In genomic region chr19:50435627-50436026, GRCh38 we compare ENCODE assay signal across 27 cellular contexts. TPM values are rescaled to one million over a fixed set of nuclear protein-coding genes. Genes with fewer than 3 reads are reported as not detected.
DNase-seq lines count a peak whose midpoint lies in the region; ATAC-seq, FAIRE-seq and TF ChIP-seq lines count a peak whose summit lies in the region.
"Had no signal": no experiment of that assay in that cellular context is flagged by ENCODE, and none has a peak within 500 bp of the region (broad histone marks: within the 10 kb centered on the region; RNA-seq: fewer than 3 reads in every experiment).

No MANE protein-coding gene starts in this region.

- no peak overlapping the region for H3K18ac ChIP-seq in H1 (ENCODE audit: extremely low read depth, low read length)

- H3F3A ChIP-seq in DOHH2 (ENCODE audit: control insufficient read depth, insufficient read depth), result peaks cover 26% of the 10 kb centered on the region

- POLR2A ChIA-PET in H1 (lab: Charles Lee; ENCODE audit: partially characterized antibody), result interaction anchor here (0.7 to 1.4 kb wide), 2 partner anchors 17 to 19 kb away, joined by 4 read pairs; partner anchors contain the start of gene SPIB

- H2BK5ac ChIP-seq in H1 (ENCODE audit: low read depth, low read length), result no peak overlapping the region

- H2BK120ac ChIP-seq in H1 (replicated peaks; ENCODE audit: low read depth, low read length), result no peak overlapping the region

- no peak overlapping the region for H2AFZ ChIP-seq in H1 (ENCODE audit: low read length)

- peaks cover 7% of the 10 kb centered on the region; the same call in 1 of the 2 replicates for H3K23me2 ChIP-seq in H1 (ENCODE audit: low read depth, low read length)

- H4K5ac ChIP-seq in H1 (ENCODE audit: insufficient read length, low read depth, low read length), result no peak overlapping the region

- no peak overlapping the region for H4K8ac ChIP-seq in H1 (ENCODE audit: extremely low read depth, insufficient read depth, low read length)

- no peak overlapping the region for H3K9ac ChIP-seq in H1 (replicated peaks in 1 of 4; ENCODE audit: extremely low read depth in 1 of 4, low read depth in 3 of 4, low read length in 3 of 4)

- no peak overlapping the region for H2AK5ac ChIP-seq in H1 (ENCODE audit: low read depth, low read length)

- H3K4me2 ChIP-seq in DOHH2 (ENCODE audit: low read length) (peak overlapping the region; percentile 84; the same call in 1 of the 2 replicates), H1 (ENCODE audit: insufficient read depth in 1 of 2, low read depth in 2 of 2, low read length in 2 of 2) (no peak overlapping the region)
- H3K4me2 ChIP-seq: A549 had no signal

- H3K9me2 ChIP-seq in DOHH2 (replicated peaks; ENCODE audit: control insufficient read depth, low read length), result no peaks in the 10 kb centered on the region

- no peak for TF ChIP-seq EP300 in H1 (IDR thresholded peaks at IDR 0.05; ENCODE audit: borderline replicate concordance in 1 of 2, low read depth in 2 of 2, low read length in 2 of 2)

- no peak overlapping the region for H4K91ac ChIP-seq in H1 (replicated peaks; ENCODE audit: insufficient read length, low read length)

- no peak overlapping the region for H3K14ac ChIP-seq in H1 (ENCODE audit: insufficient read length)

- intact Hi-C loops in psoas muscle (cut with DNase I), result no loop called here

- no peak overlapping the region for H3K56ac ChIP-seq in H1 (replicated peaks; ENCODE audit: insufficient read length, low read depth, low read length)

- no peak for TF ChIP-seq CTCF in DOHH2 (IDR thresholded peaks at IDR 0.05; ENCODE audit: low read depth, low read length, poor library complexity, severe bottlenecking)
- TF ChIP-seq CTCF in H1 (IDR thresholded peaks at IDR 0.05; ENCODE audit: control extremely low read depth in 1 of 3, insufficient read depth in 1 of 3, low read depth in 1 of 3, low read length in 3 of 3), result no peak
- no peak for TF ChIP-seq CTCF in psoas muscle (IDR thresholded peaks at IDR 0.05)

- CTCF ChIA-PET in H1 (lab: Charles Lee; ENCODE audit: partially characterized antibody), result interaction anchor here (0.6 to 1.4 kb wide), 6 partner anchors 8 to 153 kb away, joined by 3 to 11 read pairs (median 3); no protein-coding TSS in a partner anchor

- no peak overlapping the region for H2BK20ac ChIP-seq in H1 (ENCODE audit: low read length)

- H3K79me2 ChIP-seq in DOHH2 (ENCODE audit: control insufficient read depth, low read length), result peaks cover 12% of the 10 kb centered on the region
- H3K79me2 ChIP-seq in H1 (ENCODE audit: control insufficient read depth in 1 of 2, insufficient read depth in 2 of 2, low read length in 2 of 2), result no peaks in the 10 kb centered on the region

- H2BK15ac ChIP-seq in H1 (ENCODE audit: low read length), result 0 out of 2 replicates have a peak overlapping the region, but pooled peaks have one; percentile 61

- H3K27ac ChIP-seq in DOHH2 (ENCODE audit: low read depth, low read length), result no peak overlapping the region; the same call in 1 of the 2 replicates
- H3K27ac ChIP-seq in H1 (ENCODE audit: low read depth, low read length), result no peak overlapping the region
- H3K27ac ChIP-seq in psoas muscle, result peak overlapping the region; percentile 50
- H3K27ac ChIP-seq: A549, HL-60, SJSA1 had no signal

- H2BK12ac ChIP-seq in H1 (ENCODE audit: low read depth, low read length), result no peak overlapping the region

- H3K27me3 ChIP-seq in DOHH2 (ENCODE audit: control insufficient read depth, low read length), result no peaks in the 10 kb centered on the region
- H3K27me3 ChIP-seq in H1 (replicated peaks in 1 of 4; ENCODE audit: control insufficient read depth in 3 of 4, extremely low read depth in 1 of 4, insufficient read depth in 3 of 4, low read length in 3 of 4), result peaks cover 0 to 4% (median 3%) of the 10 kb centered on the region in 4 experiments; a peak in 4 of 7 replicates
- peaks cover 0 to 11% (median 0%) of the 10 kb centered on the region in 3 donors for H3K27me3 ChIP-seq in psoas muscle (ENCODE audit: insufficient read depth in 3 of 3, low read length in 2 of 3)

- no peak for TF ChIP-seq RAD21 in H1 (IDR thresholded peaks at IDR 0.05 in 1 of 2, conservative IDR thresholded peaks at IDR 0.05 in 1 of 2; ENCODE audit: low read depth in 2 of 2, low read length in 2 of 2)

- no peak for ATAC-seq in psoas muscle
- no peak for ATAC-seq in HG02885 (IDR thresholded peaks at IDR 0.05; ENCODE audit: poor library complexity, unreplicated experiment)
- no peak for ATAC-seq in GM18873 (IDR thresholded peaks at IDR 0.05; ENCODE audit: low FRiP score, unreplicated experiment)
- ATAC-seq: A549, HCT116 had no signal

- no peak for FAIRE-seq in H1 (lab: Jason Lieb, UNC)
- FAIRE-seq: A549 had no signal

- H3K4me3 ChIP-seq in DOHH2 (ENCODE audit: low read length), result no peak overlapping the region
- H3K4me3 ChIP-seq in H1 (ENCODE audit: extremely low read depth in 1 of 4, insufficient read depth in 2 of 4, low read depth in 3 of 4, low read length in 4 of 4), result no peak overlapping the region
- peak overlapping the region; percentile 51 for H3K4me3 ChIP-seq in psoas muscle
- H3K4me3 ChIP-seq: A549, SJSA1 had no signal

- H3K36me3 ChIP-seq in DOHH2 (ENCODE audit: control insufficient read depth, low read length), result peaks cover 36% of the 10 kb centered on the region
- H3K36me3 ChIP-seq in H1 (ENCODE audit: control insufficient read depth in 2 of 4, insufficient read depth in 4 of 4, low read length in 3 of 4), result no peaks in the 10 kb centered on the region
- H3K36me3 ChIP-seq in psoas muscle (ENCODE audit: insufficient read depth in 1 of 2, low read depth in 1 of 2), result peaks cover 0 to 37% of the 10 kb centered on the region in 2 donors
- H3K36me3 ChIP-seq: SJSA1 had no signal

- H3K4me1 ChIP-seq in DOHH2 (ENCODE audit: control insufficient read depth, low read length), result peaks cover 50% of the 10 kb centered on the region
- H3K4me1 ChIP-seq in H1 (replicated peaks in 1 of 4; ENCODE audit: control insufficient read depth in 3 of 4, insufficient read depth in 4 of 4, low read length in 3 of 4), result peaks cover 2 to 13% (median 9%) of the 10 kb centered on the region in 4 experiments
- peaks cover 12% of the 10 kb centered on the region for H3K4me1 ChIP-seq in psoas muscle

- H3K4ac ChIP-seq in H1 (replicated peaks; ENCODE audit: insufficient read length, low read depth, low read length), result no peak overlapping the region

- no peak overlapping the region for H3K23ac ChIP-seq in H1 (ENCODE audit: insufficient read length)

- 96% methylated on average over 10 of the region's 12 CpGs; no CpG with 5 or more reads in 1 of the 2 experiments for WGBS in H1 (ENCODE audit: extremely low coverage in 1 of 2, insufficient coverage in 1 of 2, insufficient read length in 1 of 2, insufficient replicate concordance in 2 of 2, low coverage in 1 of 2, low lambda C conversion rate in 2 of 2, missing lambda C conversion rate in 1 of 2), 2 experiments
- 66 to 78% (median 66%) methylated on average over 12 of the region's 12 CpGs for WGBS in psoas muscle, 3 donors

- no peaks in the 10 kb centered on the region for H3K9me3 ChIP-seq in DOHH2 (ENCODE audit: control insufficient read depth, insufficient read depth, low read length)
- H3K9me3 ChIP-seq in H1 (ENCODE audit: insufficient read depth in 2 of 2, low read depth in 1 of 2, low read length in 1 of 2), result no peaks in the 10 kb centered on the region
- H3K9me3 ChIP-seq in psoas muscle, result no peaks in the 10 kb centered on the region
- H3K9me3 ChIP-seq: A549, SJSA1 had no signal

- TF ChIP-seq POLR2A in H1 (IDR thresholded peaks at IDR 0.05; ENCODE audit: control extremely low read depth in 1 of 2, low read depth in 2 of 2, low read length in 2 of 2), result no peak

- no peaks in the 10 kb centered on the region for H4K20me1 ChIP-seq in DOHH2 (ENCODE audit: control insufficient read depth, insufficient read depth, low read depth, low read length)
- no peaks in the 10 kb centered on the region for H4K20me1 ChIP-seq in H1 (replicated peaks in 1 of 2; ENCODE audit: control insufficient read depth in 1 of 2, insufficient read depth in 2 of 2, low read length in 2 of 2)

- no peaks in the 10 kb centered on the region for H3K79me1 ChIP-seq in H1 (ENCODE audit: low read depth, low read length)

- DNase-seq in H1 (ENCODE audit: low read depth in 1 of 2, low spot score in 2 of 2) (no peak), psoas muscle (no peak), NCI-H774 (lab: John Stamatoyannopoulos, UW) (no peak), NCI-H524 treated with DMSO at 0.1 percent for 48 hours (lab: John Stamatoyannopoulos, UW) (no peak)
- DNase-seq: AML-193, DMS153, GOT3, Kasumi-1, NCI-H1105, NCI-H1436 treated with DMSO at 0.1 percent for 48 hours, NCI-H187 treated with DMSO at 0.1 percent for 48 hours, NCI-H2171 treated with DMSO at 0.1 percent for 48 hours, NCI-H446, NCI-H526, Right ventricle myocardium superior, RPMI8226 had no signal

RNA-seq across cellular contexts. Expression of gene MYBPC2, which starts 2.9 kb away (rescaled TPM):
- 3.1 and 4.1 TPM in 2 replicates for total RNA-seq in H1 (2021; fragmentation: NEBNext Ultra II Directional; extraction: Animal tissue kit (Norgen Biotek cat#: 25700))
- polyA plus RNA-seq in H1 (2011; rRNA removed) (1.8 and 2.7 TPM in 2 replicates), psoas muscle (1,000 to 10,000 TPM in 1 of 3 donors, 100 to 1,000 TPM in 1, 10 to 100 TPM in 1; 65.8 to 1,123 (median 804) TPM)
- 3.3 TPM for polyA plus RNA-seq in H1 (2011; cell fraction: cytosol; rRNA removed)
- 8.8 TPM for polyA plus RNA-seq in H1 (2011; cell fraction: nucleus; rRNA removed)
- 1.9 to 7.3 TPM (median 5.3 TPM) in 4 replicates for polyA plus RNA-seq in H1 (2012, experiment 1 of 2)
- polyA plus RNA-seq in H1 (2012, experiment 2 of 2), result 1.5 TPM
- 2.8 TPM for polyA plus RNA-seq in H1 (2013, experiment 1 of 2)
- 3.1 TPM for polyA plus RNA-seq in H1 (2013, experiment 2 of 2)
- polyA minus RNA-seq in H1 (2011; rRNA and poly(A)+ RNA removed), result 2.0 and 2.5 TPM in 2 replicates
- polyA minus RNA-seq in H1 (2011; cell fraction: cytosol; rRNA and poly(A)+ RNA removed), result 1.3 TPM
- 2.8 TPM for polyA minus RNA-seq in H1 (2011; cell fraction: nucleus; rRNA and poly(A)+ RNA removed)
- 1,000 to 10,000 TPM in 3 of 4 donors, 100 to 1,000 TPM in 1; 699 to 1,898 (median 1,482) TPM for total RNA-seq in psoas muscle
- total RNA-seq: Daoy, G401, M059J, Right ventricle myocardium superior, SJSA1 had no signal
- polyA plus RNA-seq: CD14-positive monocyte had no signal

RNA-seq across cellular contexts. Expression of gene SPIB, which starts 16.9 kb away (rescaled TPM):
- 9.6 and 11.1 TPM in 2 replicates for total RNA-seq in H1 (2021; fragmentation: NEBNext Ultra II Directional; extraction: Animal tissue kit (Norgen Biotek cat#: 25700))
- polyA plus RNA-seq in H1 (2011; rRNA removed) (11.8 and 17.4 TPM in 2 replicates), psoas muscle (under 1 TPM in 2 of 3 donors, not detected in 1; 0.05 to 0.07 TPM)
- 6.7 TPM for polyA plus RNA-seq in H1 (2011; cell fraction: cytosol; rRNA removed)
- 11.2 TPM for polyA plus RNA-seq in H1 (2011; cell fraction: nucleus; rRNA removed)
- polyA plus RNA-seq in H1 (2012, experiment 1 of 2), result 6.5 to 13.3 TPM (median 10.4 TPM) in 4 replicates
- polyA plus RNA-seq in H1 (2012, experiment 2 of 2), result 7.3 TPM
- 13.0 TPM for polyA plus RNA-seq in H1 (2013, experiment 1 of 2)
- polyA plus RNA-seq in H1 (2013, experiment 2 of 2), result 14.7 TPM
- 3.5 and 5.2 TPM in 2 replicates for polyA minus RNA-seq in H1 (2011; rRNA and poly(A)+ RNA removed)
- polyA minus RNA-seq in H1 (2011; cell fraction: cytosol; rRNA and poly(A)+ RNA removed), result 3.7 TPM
- 2.6 TPM for polyA minus RNA-seq in H1 (2011; cell fraction: nucleus; rRNA and poly(A)+ RNA removed)
- under 1 TPM in 3 of 4 donors, not detected in 1; 0.11 to 0.44 (median 0.25) TPM for total RNA-seq in psoas muscle
- total RNA-seq: Daoy, M059J, Right ventricle myocardium superior, SJSA1 had no signal

RNA-seq across cellular contexts. Expression of gene EMC10, which starts 40.7 kb away (rescaled TPM):
- total RNA-seq in H1 (2021; fragmentation: NEBNext Ultra II Directional; extraction: Animal tissue kit (Norgen Biotek cat#: 25700)), result 103 and 105 TPM in 2 replicates
- polyA plus RNA-seq in H1 (2011; rRNA removed), result 77.6 and 107 TPM in 2 replicates
- 75.9 TPM for polyA plus RNA-seq in H1 (2011; cell fraction: cytosol; rRNA removed)
- polyA plus RNA-seq in H1 (2011; cell fraction: nucleus; rRNA removed), result 70.6 TPM
- polyA plus RNA-seq in H1 (2012, experiment 1 of 2), result 56.1 to 88.6 TPM (median 80.3 TPM) in 4 replicates
- 93.7 TPM for polyA plus RNA-seq in H1 (2012, experiment 2 of 2)
- 103 TPM for polyA plus RNA-seq in H1 (2013, experiment 1 of 2)
- polyA plus RNA-seq in H1 (2013, experiment 2 of 2), result 124 TPM
- polyA minus RNA-seq in H1 (2011; rRNA and poly(A)+ RNA removed), result 12.5 and 15.9 TPM in 2 replicates
- 45.6 TPM for polyA minus RNA-seq in H1 (2011; cell fraction: cytosol; rRNA and poly(A)+ RNA removed)
- polyA minus RNA-seq in H1 (2011; cell fraction: nucleus; rRNA and poly(A)+ RNA removed), result 21.1 TPM
- total RNA-seq in psoas muscle, result 10 to 100 TPM; 32.6 to 47.5 (median 43.3) TPM
- polyA plus RNA-seq in psoas muscle, result 10 to 100 TPM; 33.1 to 37.6 (median 34.2) TPM

RNA-seq across cellular contexts. Expression of gene GARIN5A, which starts 41.0 kb away (rescaled TPM):
- total RNA-seq in H1 (2021; fragmentation: NEBNext Ultra II Directional; extraction: Animal tissue kit (Norgen Biotek cat#: 25700)), result 8.1 and 9.1 TPM in 2 replicates
- polyA plus RNA-seq in H1 (2011; rRNA removed), result 18.5 and 31.5 TPM in 2 replicates
- 17.2 TPM for polyA plus RNA-seq in H1 (2011; cell fraction: cytosol; rRNA removed)
- polyA plus RNA-seq in H1 (2011; cell fraction: nucleus; rRNA removed), result 18.7 TPM
- 6.0 to 10.7 TPM (median 8.0 TPM) in 4 replicates for polyA plus RNA-seq in H1 (2012, experiment 1 of 2)
- polyA plus RNA-seq in H1 (2012, experiment 2 of 2), result 10.8 TPM
- polyA plus RNA-seq in H1 (2013, experiment 1 of 2), result 10.7 TPM
- 10.1 TPM for polyA plus RNA-seq in H1 (2013, experiment 2 of 2)
- polyA minus RNA-seq in H1 (2011; rRNA and poly(A)+ RNA removed), result 1.7 and 2.5 TPM in 2 replicates
- 5.8 TPM for polyA minus RNA-seq in H1 (2011; cell fraction: cytosol; rRNA and poly(A)+ RNA removed)
- 4.2 TPM for polyA minus RNA-seq in H1 (2011; cell fraction: nucleus; rRNA and poly(A)+ RNA removed)
- 1 to 10 TPM; 1.2 to 5.3 (median 4.7) TPM for total RNA-seq in psoas muscle
- 1 to 10 TPM; 1.3 to 2.7 (median 1.3) TPM for polyA plus RNA-seq in psoas muscle
- total RNA-seq: SJSA1 had no signal

RNA-seq across cellular contexts. Expression of gene POLD1, which starts 51.5 kb away (rescaled TPM):
- 141 and 149 TPM in 2 replicates for total RNA-seq in H1 (2021; fragmentation: NEBNext Ultra II Directional; extraction: Animal tissue kit (Norgen Biotek cat#: 25700))
- polyA plus RNA-seq in H1 (2011; rRNA removed) (142 and 191 TPM in 2 replicates), psoas muscle (1 to 10 TPM; 6.6 to 8.1 (median 6.9) TPM)
- 136 TPM for polyA plus RNA-seq in H1 (2011; cell fraction: cytosol; rRNA removed)
- polyA plus RNA-seq in H1 (2011; cell fraction: nucleus; rRNA removed), result 435 TPM
- 86.1 to 170 TPM (median 149 TPM) in 4 replicates for polyA plus RNA-seq in H1 (2012, experiment 1 of 2)
- 109 TPM for polyA plus RNA-seq in H1 (2012, experiment 2 of 2)
- 81.0 TPM for polyA plus RNA-seq in H1 (2013, experiment 1 of 2)
- polyA plus RNA-seq in H1 (2013, experiment 2 of 2), result 72.1 TPM
- polyA minus RNA-seq in H1 (2011; rRNA and poly(A)+ RNA removed), result 57.8 and 65.0 TPM in 2 replicates
- polyA minus RNA-seq in H1 (2011; cell fraction: cytosol; rRNA and poly(A)+ RNA removed), result 137 TPM
- 137 TPM for polyA minus RNA-seq in H1 (2011; cell fraction: nucleus; rRNA and poly(A)+ RNA removed)
- 1 to 10 TPM; 4.5 to 9.7 (median 7.2) TPM for total RNA-seq in psoas muscle

Comparison
In these comparisons a context has a peak if more than half of its experiments do, and no peak if none do; other contexts are left out.
1. RNA of gene MYBPC2, which starts 2.9 kb away (total RNA-seq): 699 to 1,898 TPM in psoas muscle; 3.1 to 4.1 TPM in H1; every median in the first group is over 100 times any median in the second.